In the genomic region with DNA sequence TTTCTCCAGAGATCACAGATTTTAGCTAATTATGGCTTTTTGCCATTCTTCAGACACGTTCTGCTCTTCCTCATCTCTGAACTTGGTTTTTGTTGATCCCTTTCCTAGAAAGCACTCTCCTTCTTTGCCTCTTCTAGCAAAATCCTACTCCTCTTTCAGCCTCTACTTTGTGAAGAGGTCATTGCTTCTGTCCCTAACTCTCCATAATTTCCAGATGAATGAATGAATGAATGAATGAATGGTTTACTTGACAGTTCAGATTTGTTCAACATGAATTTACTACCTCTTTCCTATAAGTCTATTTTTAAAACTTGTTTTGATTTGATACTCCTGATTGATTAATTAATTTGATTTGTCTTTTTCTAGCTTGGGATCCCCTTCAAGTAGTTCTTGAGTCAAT, we compare ENCODE assay signal across 20 cellular contexts.
DNase-seq lines count a peak whose midpoint lies in the region; ATAC-seq, FAIRE-seq and TF ChIP-seq lines count a peak whose summit lies in the region.
"Had no signal": no experiment of that assay in that cellular context is flagged by ENCODE, and none has a peak within 500 bp of the region (broad histone marks: within the 10 kb centered on the region; RNA-seq: fewer than 3 reads in every experiment).

No MANE protein-coding gene starts in this region.

- no peaks in the 10 kb centered on the region for H4K20me1 ChIP-seq in mammary epithelial cell (ENCODE audit: insufficient read depth, low read length)
- H4K20me1 ChIP-seq in GM12878 (ENCODE audit: control insufficient read depth, insufficient read depth) = no peaks in the 10 kb centered on the region

- TF ChIP-seq CTCF in MCF 10A (IDR thresholded peaks at IDR 0.05; ENCODE audit: unreplicated experiment) = no peak
- TF ChIP-seq CTCF in mammary epithelial cell (conservative IDR thresholded peaks at IDR 0.05 in 1 of 2, IDR thresholded peaks at IDR 0.05 in 1 of 2; ENCODE audit: extremely low read depth in 1 of 2, insufficient read depth in 1 of 2, low read depth in 1 of 2, low read length in 2 of 2) = no peak
- no peak for TF ChIP-seq CTCF in GM12878 (IDR thresholded peaks at IDR 0.05 in 2 of 3, conservative IDR thresholded peaks at IDR 0.05 in 1 of 3; ENCODE audit: control insufficient read depth in 2 of 3, extremely low read depth in 1 of 3, insufficient read depth in 1 of 3, low read depth in 3 of 3, low read length in 3 of 3)

- H3K9me3 ChIP-seq in mammary epithelial cell (replicated peaks; ENCODE audit: insufficient read depth, low read length) (no peaks in the 10 kb centered on the region), GM12878 (replicated peaks; ENCODE audit: control insufficient read depth, insufficient read depth, low read length) (no peaks in the 10 kb centered on the region), mesenchymal stem cell (ENCODE audit: control insufficient read depth, low read length) (no peaks in the 10 kb centered on the region)
- H3K9me3 ChIP-seq: A549, HAP-1 had no signal

- intact Hi-C loops in MCF 10A (cut with micrococcal nuclease) (loop anchor here (5.0 kb wide), 3 partner anchors 96 to 466 kb away; a partner anchor contains a TSS), mammary epithelial cell (cut with micrococcal nuclease) (loop anchor here (5.0 kb wide), 2 partner anchors 96 to 111 kb away; a partner anchor contains a TSS), GM12878 (cut with micrococcal nuclease; ENCODE audit: unreplicated experiment) (loop anchor here (5.0 kb wide), 2 partner anchors 146 to 346 kb away; no protein-coding TSS in a partner anchor)

- H3K4me2 ChIP-seq in mammary epithelial cell (ENCODE audit: insufficient read depth, low read depth, low read length) = no peak overlapping the region
- H3K4me2 ChIP-seq in GM12878 (ENCODE audit: control insufficient read depth, insufficient read depth) = no peak overlapping the region
- H3K4me2 ChIP-seq in mesenchymal stem cell (ENCODE audit: low read length, poor library complexity, severe bottlenecking) = no peak overlapping the region

- RAD21 ChIA-PET in GM12878 (lab: Charles Lee; ENCODE audit: unreplicated experiment) = interaction anchor here (1.0 to 4.9 kb wide), 21 partner anchors 35 to 327 kb away, joined by 3 to 69 read pairs (median 5); no protein-coding TSS in a partner anchor

- TF ChIP-seq EP300 in GM12878 (IDR thresholded peaks at IDR 0.05; ENCODE audit: borderline replicate concordance in 1 of 2, control insufficient read depth in 1 of 2, low read depth in 2 of 2, low read length in 2 of 2) = no peak

- H3K27me3 Mint-ChIP-seq in MCF 10A (ENCODE audit: insufficient read depth, unreplicated experiment) (no peaks in the 10 kb centered on the region), immature natural killer cell (ENCODE audit: low read depth in 3 of 3) (peaks cover 0 to 4% (median 0%) of the 10 kb centered on the region in 3 donors)
- H3K27me3 Mint-ChIP-seq: CD4-positive, alpha-beta T cell had no signal

- H3K79me2 ChIP-seq in mammary epithelial cell (ENCODE audit: insufficient read depth, low read length) = no peaks in the 10 kb centered on the region
- no peaks in the 10 kb centered on the region for H3K79me2 ChIP-seq in GM12878 (ENCODE audit: control insufficient read depth, insufficient read depth, low read length)

- no peak overlapping the region for H3K4me3 ChIP-seq in mammary epithelial cell (replicated peaks in 1 of 3; ENCODE audit: insufficient read depth in 1 of 3, low read depth in 2 of 3, low read length in 3 of 3)
- H3K4me3 ChIP-seq in GM12878 = no peak overlapping the region
- H3K4me3 ChIP-seq in mesenchymal stem cell (ENCODE audit: insufficient read depth in 1 of 2, low read depth in 1 of 2, low read length in 2 of 2) = no peak overlapping the region
- H3K4me3 ChIP-seq: A549, HAP-1 had no signal

- no peak for ATAC-seq in GM12878
- no peak for ATAC-seq in GM18520 (IDR thresholded peaks at IDR 0.05; ENCODE audit: unreplicated experiment)

- H3K27me3 ChIP-seq in mammary epithelial cell (ENCODE audit: insufficient read depth, low read length) (no peaks in the 10 kb centered on the region), GM12878 (replicated peaks in 1 of 2; ENCODE audit: control insufficient read depth in 2 of 2, insufficient read depth in 2 of 2, low read length in 1 of 2) (no peaks in the 10 kb centered on the region), mesenchymal stem cell (ENCODE audit: control insufficient read depth in 1 of 2, insufficient read depth in 1 of 2, low read length in 2 of 2) (no peaks in the 10 kb centered on the region)

- H3K36me3 Mint-ChIP-seq in MCF 10A (ENCODE audit: insufficient read depth, unreplicated experiment) = no peaks in the 10 kb centered on the region
- peaks cover 0 to 5% (median 3%) of the 10 kb centered on the region in 3 donors for H3K36me3 Mint-ChIP-seq in immature natural killer cell
- H3K36me3 Mint-ChIP-seq: CD14-positive monocyte; CD8-positive, alpha-beta memory T cell had no signal

- BruUV-seq in MCF 10A (replicated peaks; lab: Mats Ljungman, UMichigan) (no TSS peak), mammary epithelial cell (replicated peaks; lab: Mats Ljungman, UMichigan) (no TSS peak), GM12878 (replicated peaks; lab: Mats Ljungman, UMichigan) (no TSS peak)

- H3K23ac ChIP-seq in mesenchymal stem cell (ENCODE audit: low read length in 2 of 2) = no peak overlapping the region

- in situ Hi-C loops in mammary epithelial cell (cut with MboI; ENCODE audit: low sequenced_read_pairs in 2 of 2) = loop anchor here in 1 of 2 donors (25.0 kb wide), 1 partner anchor 226 kb away; no protein-coding TSS in a partner anchor
- in situ Hi-C loops in GM12878 (cut with MboI) = loop anchor here (5.0 kb wide), 2 partner anchors 146 to 221 kb away; no protein-coding TSS in a partner anchor

- TF ChIP-seq POLR2A in GM12878 (IDR thresholded peaks at IDR 0.05; ENCODE audit: low read depth, low read length) = no peak

- FAIRE-seq in GM12878 (lab: Jason Lieb, UNC) = no peak
- FAIRE-seq: A549, D721Med, G401.6, H54 had no signal

- no peak overlapping the region for H3K18ac ChIP-seq in mesenchymal stem cell (ENCODE audit: low read depth in 1 of 2, low read length in 2 of 2)

- dilution Hi-C loops in mammary epithelial cell (cut with HindIII; ENCODE audit: low sequenced_read_pairs) = no loop called here

- H3K4me1 Mint-ChIP-seq in MCF 10A (ENCODE audit: insufficient read depth, unreplicated experiment) = peaks cover 24% of the 10 kb centered on the region
- peaks cover 11 to 13% of the 10 kb centered on the region in 2 donors for H3K4me1 Mint-ChIP-seq in immature natural killer cell

- H3K27ac ChIP-seq in mammary epithelial cell (ENCODE audit: insufficient read depth, low read depth, low read length) = no peak overlapping the region
- no peak overlapping the region for H3K27ac ChIP-seq in GM12878 (ENCODE audit: control insufficient read depth, insufficient read depth)
- no peak overlapping the region for H3K27ac ChIP-seq in mesenchymal stem cell (ENCODE audit: low read length, poor library complexity, severe bottlenecking)

- DNase-seq in MCF 10A (ENCODE audit: unreplicated experiment) = no peak
- DNase-seq in mammary epithelial cell = no peak
- no peak for DNase-seq in GM12878 (ENCODE audit: low read depth, low spot score)
- no peak for DNase-seq in mesenchymal stem cell
- DNase-seq in DMS153 (lab: John Stamatoyannopoulos, UW) = no peak
- no peak for DNase-seq in immature natural killer cell
- DNase-seq: 8988T; CD4-positive, alpha-beta T cell; CD8-positive, alpha-beta memory T cell; DMS 273 treated with DMSO at 0.1 percent for 48 hours; DMS53; DMS79 treated with DMSO at 0.1 percent for 48 hours; GOT3 had no signal

- H4K91ac ChIP-seq in mesenchymal stem cell (ENCODE audit: low read length) = no peak overlapping the region

- no peak overlapping the region for H2BK15ac ChIP-seq in mesenchymal stem cell (ENCODE audit: low read depth, poor library complexity, severe bottlenecking)

- CTCF ChIA-PET in MCF 10A (lab: Yijun Ruan, JAX) (interaction anchor here (0.5 to 3.1 kb wide), 15 partner anchors 12 to 662 kb away, joined by 3 to 26 read pairs (median 4); no protein-coding TSS in a partner anchor), mammary epithelial cell (lab: Charles Lee; ENCODE audit: low non-redundant PET) (interaction anchor here (2.0 kb wide), 1 partner anchor 41 kb away, joined by 12 read pairs; no protein-coding TSS in a partner anchor), GM12878 (lab: Yijun Ruan, JAX) (interaction anchor here (0.7 to 4.4 kb wide), 24 partner anchors 8 to 692 kb away, joined by 3 to 72 read pairs (median 10); no protein-coding TSS in a partner anchor)

- WGBS in mammary epithelial cell (ENCODE audit: low coverage, missing lambda C conversion rate) = 45% methylated on average over 1 of the region's 1 CpG
- 50% methylated on average over 1 of the region's 1 CpG for WGBS in GM12878 (ENCODE audit: insufficient coverage, insufficient replicate concordance, low lambda C conversion rate, missing lambda C conversion rate)
- WGBS in mesenchymal stem cell = 79% methylated on average over 1 of the region's 1 CpG

- POLR2A ChIA-PET in MCF 10A (lab: Yijun Ruan, JAX) (interaction anchor here (1.0 to 3.1 kb wide), 4 partner anchors 73 to 157 kb away, joined by 3 to 15 read pairs (median 4); no protein-coding TSS in a partner anchor), GM12878 (lab: Charles Lee) (interaction anchor here (1.6 kb wide), 1 partner anchor 147 kb away, joined by 10 read pairs; no protein-coding TSS in a partner anchor)

- H3K27ac Mint-ChIP-seq in MCF 10A (ENCODE audit: low read depth, unreplicated experiment) (peak overlapping the region; percentile 29), immature natural killer cell (peak overlapping the region in 1 of 6 donors; percentile 51)
- H3K27ac Mint-ChIP-seq: CD4-positive, alpha-beta T cell had no signal

- H3K4me1 ChIP-seq in mammary epithelial cell (ENCODE audit: insufficient read depth, low read length) (peaks cover 9% of the 10 kb centered on the region), GM12878 (ENCODE audit: control insufficient read depth, insufficient read depth, low read length) (peaks cover 11% of the 10 kb centered on the region), mesenchymal stem cell (ENCODE audit: control insufficient read depth, insufficient read depth, low read depth, low read length) (peaks cover 3% of the 10 kb centered on the region)

- no peak overlapping the region for H3K9ac ChIP-seq in mammary epithelial cell (ENCODE audit: insufficient read depth, low read length)
- no peak overlapping the region for H3K9ac ChIP-seq in GM12878 (ENCODE audit: control insufficient read depth, insufficient read depth, low read length)
- no peak overlapping the region for H3K9ac ChIP-seq in mesenchymal stem cell (ENCODE audit: low read length)

- SMC1A ChIA-PET in GM12878 (lab: Charles Lee; ENCODE audit: uncharacterized antibody, unreplicated experiment) = interaction anchor here (0.9 to 4.7 kb wide), 31 partner anchors 10 to 662 kb away, joined by 3 to 80 read pairs (median 7); no protein-coding TSS in a partner anchor

- H2BK5ac ChIP-seq in mesenchymal stem cell (ENCODE audit: low read depth, low read length, poor library complexity, severe bottlenecking) = no peak overlapping the region

- peak overlapping the region; percentile 56 for H2AK5ac ChIP-seq in mesenchymal stem cell (ENCODE audit: low read length, severe bottlenecking)

- H2BK120ac ChIP-seq in mesenchymal stem cell (ENCODE audit: low read depth, low read length) = no peak overlapping the region

- H2AFZ ChIP-seq in mammary epithelial cell (ENCODE audit: low read depth, low read length) (no peak overlapping the region), GM12878 (ENCODE audit: control insufficient read depth, low read depth, low read length) (no peak overlapping the region), mesenchymal stem cell (ENCODE audit: low read depth, low read length) (no peak overlapping the region)

- H3K9me3 Mint-ChIP-seq in MCF 10A (ENCODE audit: unreplicated experiment) (no peaks in the 10 kb centered on the region), immature natural killer cell (no peaks in the 10 kb centered on the region)
- H3K9me3 Mint-ChIP-seq: CD14-positive monocyte; CD4-positive, alpha-beta T cell; CD8-positive, alpha-beta memory T cell had no signal

- TF ChIP-seq RAD21 in GM12878 (IDR thresholded peaks at IDR 0.05; ENCODE audit: insufficient read depth, low read depth, low read length) = no peak

- H2BK12ac ChIP-seq in mesenchymal stem cell (ENCODE audit: low read length in 2 of 2) = no peak overlapping the region

- no peaks in the 10 kb centered on the region for H3K79me1 ChIP-seq in mesenchymal stem cell (replicated peaks; ENCODE audit: low read length, poor library complexity, severe bottlenecking)

- H3K14ac ChIP-seq in mesenchymal stem cell (ENCODE audit: low read length in 2 of 2) = no peak overlapping the region

- no peak overlapping the region for H3K4ac ChIP-seq in mesenchymal stem cell (ENCODE audit: low read depth in 1 of 2, low read length in 2 of 2)

- H4K8ac ChIP-seq in mesenchymal stem cell (ENCODE audit: low read length) = no peak overlapping the region

- H3K4me3 Mint-ChIP-seq in MCF 10A (ENCODE audit: unreplicated experiment) = no peak overlapping the region
- no peak overlapping the region for H3K4me3 Mint-ChIP-seq in immature natural killer cell
- H3K4me3 Mint-ChIP-seq: CD14-positive monocyte; CD4-positive, alpha-beta T cell; CD8-positive, alpha-beta memory T cell had no signal

- no peaks in the 10 kb centered on the region for H3K36me3 ChIP-seq in mammary epithelial cell (ENCODE audit: insufficient read depth, low read length)
- no peaks in the 10 kb centered on the region for H3K36me3 ChIP-seq in GM12878 (ENCODE audit: control insufficient read depth in 2 of 2, insufficient read depth in 2 of 2, low read length in 1 of 2)
- no peaks in the 10 kb centered on the region for H3K36me3 ChIP-seq in mesenchymal stem cell (ENCODE audit: control insufficient read depth in 1 of 2, insufficient read depth in 2 of 2, low read depth in 1 of 2, low read length in 2 of 2)
- H3K36me3 ChIP-seq: HAP-1 had no signal
